ENCODE assay signal across 8 cellular contexts in genomic region chr19:10419646-10420443, GRCh38. TPM values are rescaled to one million over a fixed set of nuclear protein-coding genes. Genes with fewer than 3 reads are reported as not detected.
DNase-seq lines count a peak whose midpoint lies in the region; ATAC-seq and TF ChIP-seq lines count a peak whose summit lies in the region.

No MANE protein-coding gene starts in this region.

- in situ Hi-C loops in GM13976 (cut with MboI; ENCODE audit: low sequenced_read_pairs, unreplicated experiment), result no loop called here

- H3K4me3 ChIP-seq in iPS-15b (ENCODE audit: low read depth, low read length) (peak overlapping the region; percentile 90), stomach (peak overlapping the region in 3 of 4 donors; percentile 12 to 38 (median 31))

- H3K9me3 ChIP-seq in iPS-15b (ENCODE audit: control insufficient read depth, insufficient read depth, low read length) (no peaks in the 10 kb centered on the region), stomach (no peaks in the 10 kb centered on the region)

- TF ChIP-seq POLR2A in stomach (IDR thresholded peaks at IDR 0.05), result no peak

- no peak overlapping the region for H3K9ac ChIP-seq in iPS-15b (ENCODE audit: low read depth, low read length)

- no peak overlapping the region for H3K27ac ChIP-seq in stomach

- no peaks in the 10 kb centered on the region for H3K36me3 ChIP-seq in iPS-15b (ENCODE audit: control insufficient read depth, insufficient read depth, low read length)
- no peaks in the 10 kb centered on the region for H3K36me3 ChIP-seq in stomach

- intact Hi-C loops in stomach (cut with DNase I; ENCODE audit: low total_unique reads), result no loop called here

- DNase-seq in AG20443 (ENCODE audit: low spot score) (peak; percentile 50), GM13976 (ENCODE audit: low spot score) (peak; percentile 81), NCI-H82 treated with DMSO at 0.1 percent for 48 hours (lab: John Stamatoyannopoulos, UW; ENCODE audit: unreplicated experiment) (peak; percentile 95), stomach (no peak), NCI-H187 treated with DMSO at 0.1 percent for 48 hours (lab: John Stamatoyannopoulos, UW) (no peak)
- peak; percentile 49 for DNase-seq in activated naive CD4-positive, alpha-beta T cell treated with anti-CD3 and anti-CD28 coated beads, Interleukin-2, amount 50 U/mL, for 16 hours

- no peak for TF ChIP-seq EP300 in stomach (IDR thresholded peaks at IDR 0.05)

- TF ChIP-seq CTCF in GM13976 (IDR thresholded peaks at IDR 0.05; ENCODE audit: borderline replicate concordance, control extremely low read depth, extremely low read depth, insufficient read depth, missing control alignments), result no peak
- no peak for TF ChIP-seq CTCF in stomach (IDR thresholded peaks at IDR 0.05)

- H3K27me3 ChIP-seq in iPS-15b (ENCODE audit: control insufficient read depth, insufficient read depth, low read length), result peaks cover 75% of the 10 kb centered on the region
- peaks cover 35 to 94% (median 84%) of the 10 kb centered on the region in 3 donors for H3K27me3 ChIP-seq in stomach

- WGBS in stomach, 5 donors, result 0 to 1% (median 1%) methylated on average over 21 to 59 of the region's 61 CpGs

- ATAC-seq in GM21529 (IDR thresholded peaks at IDR 0.05; ENCODE audit: unreplicated experiment), result no peak

- H3K4me1 ChIP-seq in iPS-15b (ENCODE audit: control insufficient read depth, insufficient read depth, low read length) (no peaks in the 10 kb centered on the region), stomach (peaks cover 46 to 78% (median 63%) of the 10 kb centered on the region in 4 donors)

RNA-seq across cellular contexts. Expression of gene PDE4A, which starts 0.5 kb away (rescaled TPM):
- 10 to 100 TPM in 2 of 5 donors, 1 to 10 TPM in 3; 2.3 to 30.7 (median 8.9) TPM for total RNA-seq in stomach
- polyA plus RNA-seq in stomach, result 10 to 100 TPM in 2 of 3 donors, 1 to 10 TPM in 1; 5.0 to 12.9 (median 11.0) TPM

RNA-seq across cellular contexts. Expression of gene CDC37, which starts 16.5 kb away (rescaled TPM):
- total RNA-seq in stomach, result 100 to 1,000 TPM in 4 of 5 donors, 10 to 100 TPM in 1; 84.3 to 390 (median 174) TPM
- polyA plus RNA-seq in stomach, result 100 to 1,000 TPM; 145 to 179 (median 164) TPM

RNA-seq across cellular contexts. Expression of gene TYK2, which starts 39.5 kb away (rescaled TPM):
- 100 to 1,000 TPM in 4 of 5 donors, 10 to 100 TPM in 1; 45.2 to 365 (median 314) TPM for total RNA-seq in stomach
- polyA plus RNA-seq in stomach, result 100 to 1,000 TPM in 2 of 3 donors, 10 to 100 TPM in 1; 88.8 to 144 (median 107) TPM

Comparison
In these comparisons a context has a peak if more than half of its experiments do, and no peak if none do; other contexts are left out.
1. DNase-seq: peak in AG20443 (single experiment), GM13976 (single experiment), NCI-H82 treated with DMSO at 0.1 percent for 48 hours (single experiment) and activated naive CD4-positive, alpha-beta T cell treated with anti-CD3 and anti-CD28 coated beads, Interleukin-2, amount 50 U/mL, for 16 hours (single experiment); none in stomach (single experiment) and NCI-H187 treated with DMSO at 0.1 percent for 48 hours (single experiment).